ENCODE assay signal across 26 cellular contexts in the genomic region with DNA sequence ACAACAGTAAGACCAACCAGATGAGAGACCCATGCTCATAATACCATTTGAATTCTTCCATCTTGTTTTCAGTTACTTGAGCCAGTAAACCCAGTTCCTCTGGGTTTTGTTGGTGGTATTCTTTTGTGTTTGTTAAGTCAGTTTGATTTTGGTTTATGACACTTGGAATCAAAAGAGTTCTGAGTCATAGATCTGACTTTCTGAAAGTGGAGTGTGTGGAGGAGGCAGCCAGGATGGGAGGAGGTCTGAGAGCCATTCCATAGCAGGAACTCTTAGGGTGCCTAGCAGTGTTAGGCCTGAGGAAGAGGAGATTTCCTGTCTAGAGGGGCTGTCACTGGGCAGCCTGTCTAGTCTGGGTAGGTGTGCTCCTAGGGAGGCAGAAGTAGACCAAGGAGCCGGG. TPM values are rescaled to one million over a fixed set of nuclear protein-coding genes. Genes with fewer than 3 reads are reported as not detected.
DNase-seq lines count a peak whose midpoint lies in the region; ATAC-seq and TF ChIP-seq lines count a peak whose summit lies in the region.
"Had no signal": no experiment of that assay in that cellular context is flagged by ENCODE, and none has a peak within 500 bp of the region (broad histone marks: within the 10 kb centered on the region; RNA-seq: fewer than 3 reads in every experiment).

No MANE protein-coding gene starts in this region.

- TF ChIP-seq POLR2A in right lobe of liver (IDR thresholded peaks at IDR 0.05), result no peak

- peaks cover 34% of the 10 kb centered on the region for H3K4me1 Mint-ChIP-seq in neural crest cell
- H3K4me1 Mint-ChIP-seq in activated naive CD8-positive, alpha-beta T cell treated with anti-CD3 and anti-CD28 coated beads, Interleukin-2, amount 50 U/mL, for 24 hours, result peaks cover 12% of the 10 kb centered on the region
- H3K4me1 Mint-ChIP-seq in activated CD8-positive, alpha-beta memory T cell treated with anti-CD3 and anti-CD28 coated beads, Interleukin-2, amount 10 ng/mL, durations not matched to agents 7 days and 5 days, result peaks cover 11% of the 10 kb centered on the region
- H3K4me1 Mint-ChIP-seq: memory B cell had no signal

- CTCF ChIA-PET in activated CD8-positive, alpha-beta memory T cell treated with anti-CD3 and anti-CD28 coated beads, Interleukin-2, amount 10 ng/mL, durations not matched to agents 7 days and 5 days (lab: Charles Lee), result no interaction called here

- H3K36me3 Mint-ChIP-seq in neural crest cell (ENCODE audit: low read depth), result no peaks in the 10 kb centered on the region
- no peaks in the 10 kb centered on the region for H3K36me3 Mint-ChIP-seq in activated naive CD8-positive, alpha-beta T cell treated with anti-CD3 and anti-CD28 coated beads, Interleukin-2, amount 50 U/mL, for 24 hours (ENCODE audit: low read depth)
- peaks cover 1% of the 10 kb centered on the region for H3K36me3 Mint-ChIP-seq in activated CD8-positive, alpha-beta memory T cell treated with anti-CD3 and anti-CD28 coated beads, Interleukin-2, amount 10 ng/mL, durations not matched to agents 7 days and 5 days
- H3K36me3 Mint-ChIP-seq: activated naive CD8-positive, alpha-beta T cell treated with anti-CD3 and anti-CD28 coated beads for 36 hours; memory B cell; WTC11 had no signal

- no peak overlapping the region for H3K4me3 Mint-ChIP-seq in neural crest cell
- no peak overlapping the region for H3K4me3 Mint-ChIP-seq in activated naive CD8-positive, alpha-beta T cell treated with anti-CD3 and anti-CD28 coated beads, Interleukin-2, amount 50 U/mL, for 24 hours
- H3K4me3 Mint-ChIP-seq in activated CD8-positive, alpha-beta memory T cell treated with anti-CD3 and anti-CD28 coated beads, Interleukin-2, amount 10 ng/mL, durations not matched to agents 7 days and 5 days, result no peak overlapping the region
- H3K4me3 Mint-ChIP-seq: activated CD4-positive, alpha-beta memory T cell treated with anti-CD3 and anti-CD28 coated beads, Interleukin-2, amount 10 ng/mL, durations not matched to agents 7 days and 5 days; activated naive CD8-positive, alpha-beta T cell treated with anti-CD3 and anti-CD28 coated beads for 36 hours; HFFc6; memory B cell; WTC11 had no signal

- 100% methylated on average over 1 of the region's 1 CpG for WGBS in heart right ventricle, 2 donors
- WGBS in right lobe of liver (ENCODE audit: insufficient coverage, low coverage, low lambda C conversion rate, missing lambda C conversion rate), result 100% methylated on average over 1 of the region's 1 CpG

- peak overlapping the region; percentile 38 for H3K27ac Mint-ChIP-seq in neural crest cell (ENCODE audit: unreplicated experiment)
- H3K27ac Mint-ChIP-seq in activated naive CD8-positive, alpha-beta T cell treated with anti-CD3 and anti-CD28 coated beads, Interleukin-2, amount 50 U/mL, for 24 hours, result no peak overlapping the region
- no peak overlapping the region for H3K27ac Mint-ChIP-seq in activated CD8-positive, alpha-beta memory T cell treated with anti-CD3 and anti-CD28 coated beads, Interleukin-2, amount 10 ng/mL, durations not matched to agents 7 days and 5 days
- H3K27ac Mint-ChIP-seq: activated CD4-positive, alpha-beta memory T cell treated with anti-CD3 and anti-CD28 coated beads, Interleukin-2, amount 10 ng/mL, durations not matched to agents 7 days and 5 days; activated naive CD8-positive, alpha-beta T cell treated with anti-CD3 and anti-CD28 coated beads for 36 hours; HFFc6; memory B cell; WTC11 had no signal

- H3K9me3 ChIP-seq in heart right ventricle (no peaks in the 10 kb centered on the region), right lobe of liver (no peaks in the 10 kb centered on the region)
- H3K9me3 ChIP-seq: uterus had no signal

- H3K27ac ChIP-seq in heart right ventricle, result no peak overlapping the region
- no peak overlapping the region for H3K27ac ChIP-seq in right lobe of liver
- H3K27ac ChIP-seq: brain microvascular endothelial cell, uterus had no signal

- H3K4me1 ChIP-seq in heart right ventricle (no peaks in the 10 kb centered on the region), right lobe of liver (peaks cover 0 to 8% (median 3%) of the 10 kb centered on the region in 4 donors)
- H3K4me1 ChIP-seq: uterus had no signal

- intact Hi-C loops in heart right ventricle (cut with DNase I), result no loop called here
- intact Hi-C loops in right lobe of liver (cut with DNase I), result no loop called here

- H3K9me3 Mint-ChIP-seq in neural crest cell, result no peaks in the 10 kb centered on the region
- no peaks in the 10 kb centered on the region for H3K9me3 Mint-ChIP-seq in activated naive CD8-positive, alpha-beta T cell treated with anti-CD3 and anti-CD28 coated beads, Interleukin-2, amount 50 U/mL, for 24 hours
- no peaks in the 10 kb centered on the region for H3K9me3 Mint-ChIP-seq in activated CD8-positive, alpha-beta memory T cell treated with anti-CD3 and anti-CD28 coated beads, Interleukin-2, amount 10 ng/mL, durations not matched to agents 7 days and 5 days (ENCODE audit: low read depth)
- H3K9me3 Mint-ChIP-seq: activated CD4-positive, alpha-beta memory T cell treated with anti-CD3 and anti-CD28 coated beads, Interleukin-2, amount 10 ng/mL, durations not matched to agents 7 days and 5 days; activated naive CD8-positive, alpha-beta T cell treated with anti-CD3 and anti-CD28 coated beads for 36 hours; HFFc6; memory B cell; WTC11 had no signal

- H3K36me3 ChIP-seq in heart right ventricle (no peaks in the 10 kb centered on the region), right lobe of liver (no peaks in the 10 kb centered on the region)
- H3K36me3 ChIP-seq: brain microvascular endothelial cell, uterus had no signal

- H3K27me3 ChIP-seq in heart right ventricle, result peaks cover 0 to 3% (median 0%) of the 10 kb centered on the region in 7 donors
- H3K27me3 ChIP-seq in right lobe of liver, result no peaks in the 10 kb centered on the region
- H3K27me3 ChIP-seq: brain microvascular endothelial cell, uterus had no signal

- H3K4me3 ChIP-seq in heart right ventricle (no peak overlapping the region), right lobe of liver (no peak overlapping the region)
- H3K4me3 ChIP-seq: uterus had no signal

- peak; percentile 41 for ATAC-seq in esophagus mucosa
- ATAC-seq in heart right ventricle, result no peak
- no peak for ATAC-seq in activated naive CD8-positive, alpha-beta T cell treated with anti-CD3 and anti-CD28 coated beads, Interleukin-2, amount 50 U/mL, for 24 hours
- ATAC-seq in right lobe of liver, result no peak
- no peak for ATAC-seq in activated CD8-positive, alpha-beta memory T cell treated with anti-CD3 and anti-CD28 coated beads, Interleukin-2, amount 10 ng/mL, durations not matched to agents 7 days and 5 days
- ATAC-seq: WTC11 had no signal

- DNase-seq in AG20443 (ENCODE audit: low spot score) (peak; percentile 44), NCI-H226 (peak; percentile 57), neural crest cell (ENCODE audit: low read depth, low spot score) (no peak), heart right ventricle (no peak), right lobe of liver (no peak)
- no peak for DNase-seq in activated naive CD8-positive, alpha-beta T cell treated with anti-CD3 and anti-CD28 coated beads, Interleukin-2, amount 50 U/mL, for 24 hours
- DNase-seq in activated CD8-positive, alpha-beta memory T cell treated with anti-CD3 and anti-CD28 coated beads, Interleukin-2, amount 10 ng/mL, durations not matched to agents 7 days and 5 days, result no peak
- DNase-seq: ACHN; activated CD4-positive, alpha-beta memory T cell treated with anti-CD3 and anti-CD28 coated beads, Interleukin-2, amount 10 ng/mL, durations not matched to agents 7 days and 5 days; activated effector memory CD4-positive, alpha-beta T cell treated with Interleukin-2 at 50 U/mL for 16 hours; activated naive CD8-positive, alpha-beta T cell treated with anti-CD3 and anti-CD28 coated beads for 36 hours; activated T-cell treated with anti-CD3 and anti-CD28 coated beads for 4 hours; brain microvascular endothelial cell; C1 segment of cervical spinal cord; effector memory CD4-positive, alpha-beta T cell; HFFc6; KBM-7; kidney glomerular epithelial cell; NCI-H1417 treated with DMSO at 0.1 percent for 48 hours; NCI-H2107; NCI-H510A treated with DMSO at 0.1 percent for 48 hours; SHP77 treated with DMSO at 0.1 percent for 48 hours; uterus had no signal

- no peak for TF ChIP-seq CTCF in neural crest cell (conservative IDR thresholded peaks at IDR 0.05)
- no peak for TF ChIP-seq CTCF in heart right ventricle (IDR thresholded peaks at IDR 0.05)
- no peak for TF ChIP-seq CTCF in right lobe of liver (IDR thresholded peaks at IDR 0.05)

- H3K27me3 Mint-ChIP-seq in neural crest cell (ENCODE audit: low read depth), result no peaks in the 10 kb centered on the region
- H3K27me3 Mint-ChIP-seq in activated naive CD8-positive, alpha-beta T cell treated with anti-CD3 and anti-CD28 coated beads, Interleukin-2, amount 50 U/mL, for 24 hours, result peaks cover 11% of the 10 kb centered on the region
- H3K27me3 Mint-ChIP-seq in activated CD8-positive, alpha-beta memory T cell treated with anti-CD3 and anti-CD28 coated beads, Interleukin-2, amount 10 ng/mL, durations not matched to agents 7 days and 5 days, result no peaks in the 10 kb centered on the region
- H3K27me3 Mint-ChIP-seq: activated CD4-positive, alpha-beta memory T cell treated with anti-CD3 and anti-CD28 coated beads, Interleukin-2, amount 10 ng/mL, durations not matched to agents 7 days and 5 days; activated naive CD8-positive, alpha-beta T cell treated with anti-CD3 and anti-CD28 coated beads for 36 hours had no signal

RNA-seq across cellular contexts. Expression of a gene that starts 24.6 kb away (rescaled TPM):
- 57.7 TPM for total RNA-seq in esophagus mucosa
- total RNA-seq in neural crest cell, result 121 and 135 TPM in 2 replicates
- 10 to 100 TPM; 26.0 to 46.6 (median 33.7) TPM for total RNA-seq in heart right ventricle
- 1 to 10 TPM; 3.0 to 6.2 TPM for polyA plus RNA-seq in heart right ventricle
- total RNA-seq in right lobe of liver, result 10 to 100 TPM; 30.1 to 85.4 (median 46.3) TPM
- total RNA-seq in activated CD8-positive, alpha-beta memory T cell treated with anti-CD3 and anti-CD28 coated beads, Interleukin-2, amount 10 ng/mL, durations not matched to agents 7 days and 5 days, result 10 to 100 TPM; 47.9 to 55.7 TPM

Comparison
In these comparisons a context has a peak if more than half of its experiments do, and no peak if none do; other contexts are left out.
1. DNase-seq: peak in AG20443 (single experiment) and NCI-H226 (single experiment); none in neural crest cell (single experiment), heart right ventricle (0 of 2), activated naive CD8-positive, alpha-beta T cell treated with anti-CD3 and anti-CD28 coated beads, Interleukin-2, amount 50 U/mL, for 24 hours (single experiment), right lobe of liver (0 of 3) and activated CD8-positive, alpha-beta memory T cell treated with anti-CD3 and anti-CD28 coated beads, Interleukin-2, amount 10 ng/mL, durations not matched to agents 7 days and 5 days (single experiment).